ENCODE assay signal across 8 cellular contexts in genomic region chr1:52056110-52056936, GRCh38. TPM values are rescaled to one million over a fixed set of nuclear protein-coding genes. Genes with fewer than 3 reads are reported as not detected.
DNase-seq lines count a peak whose midpoint lies in the region; ATAC-seq, FAIRE-seq and TF ChIP-seq lines count a peak whose summit lies in the region.

Gene BTF3L4 (plus strand): TSS chr1:52056295. CDS start chr1:52059848, 3,553 bp downstream.

- FAIRE-seq in urothelium cell line (lab: Jason Lieb, UNC), result no peak

- no peaks in the 10 kb centered on the region for H3K9me3 Mint-ChIP-seq in T-helper 2 cell treated with Interferon-gamma antibody and Interleukin-4, amounts not matched to agents 5 μg/mL and 100 μg/mL, for 36 hours

- ATAC-seq in GM18505 (IDR thresholded peaks at IDR 0.05; ENCODE audit: unreplicated experiment), result peak; percentile 82
- peak; percentile 75 for ATAC-seq in HG02970 (IDR thresholded peaks at IDR 0.05; ENCODE audit: low FRiP score, unreplicated experiment)
- peak; percentile 98 for ATAC-seq in left ventricle myocardium superior

- intact Hi-C loops in left ventricle myocardium superior (cut with micrococcal nuclease), result no loop called here

- H3K27me3 Mint-ChIP-seq in T-helper 2 cell treated with Interferon-gamma antibody and Interleukin-4, amounts not matched to agents 5 μg/mL and 100 μg/mL, for 36 hours (ENCODE audit: low read depth), result no peaks in the 10 kb centered on the region

- peak within 1 kb of the TSS; percentile 100 for H3K4me3 Mint-ChIP-seq in T-helper 2 cell treated with Interferon-gamma antibody and Interleukin-4, amounts not matched to agents 5 μg/mL and 100 μg/mL, for 36 hours

- peak; percentile 73 for TF ChIP-seq POLR2A in GM18505 (IDR thresholded peaks at IDR 0.05; ENCODE audit: borderline replicate concordance, extremely low read depth, insufficient read depth, insufficient read length)

- H3K36me3 Mint-ChIP-seq in T-helper 2 cell treated with Interferon-gamma antibody and Interleukin-4, amounts not matched to agents 5 μg/mL and 100 μg/mL, for 36 hours (ENCODE audit: low read depth), result peaks cover 25% of the 10 kb centered on the region

- DNase-seq in NCI-H2029 (lab: John Stamatoyannopoulos, UW), result peak; percentile 99
- peak; percentile 94 for DNase-seq in T-helper 2 cell treated with Interferon-gamma antibody and Interleukin-4, amounts not matched to agents 5 μg/mL and 100 μg/mL, for 36 hours (ENCODE audit: low spot score)
- peak; percentile 64 to 98 (median 93) for DNase-seq in anterior cingulate cortex (lab: John Stamatoyannopoulos, UW)
- DNase-seq in left ventricle myocardium superior, result peak; percentile 97
- peak; percentile 66 for DNase-seq in pulmonary artery endothelial cell (ENCODE audit: low read depth, low spot score)
- DNase-seq in urothelium cell line (ENCODE audit: low spot score), result peak; percentile 95

- peaks cover 42% of the 10 kb centered on the region for H3K4me1 Mint-ChIP-seq in T-helper 2 cell treated with Interferon-gamma antibody and Interleukin-4, amounts not matched to agents 5 μg/mL and 100 μg/mL, for 36 hours (ENCODE audit: low read depth)

- H3K27ac Mint-ChIP-seq in T-helper 2 cell treated with Interferon-gamma antibody and Interleukin-4, amounts not matched to agents 5 μg/mL and 100 μg/mL, for 36 hours, result peak within 1 kb of the TSS; percentile 99

RNA-seq across cellular contexts. Expression of gene BTF3L4, which starts in this region (rescaled TPM):
- total RNA-seq in left ventricle myocardium superior (30.8 TPM), pulmonary artery endothelial cell (40.6 and 41.1 TPM in 2 replicates)

Comparison
In these comparisons a context has a peak if more than half of its experiments do, and no peak if none do; other contexts are left out.
1. Peak in every context shown above with its lines: DNase-seq and ATAC-seq.